ENCODE assay signal across 1 cellular context in the genomic region with DNA sequence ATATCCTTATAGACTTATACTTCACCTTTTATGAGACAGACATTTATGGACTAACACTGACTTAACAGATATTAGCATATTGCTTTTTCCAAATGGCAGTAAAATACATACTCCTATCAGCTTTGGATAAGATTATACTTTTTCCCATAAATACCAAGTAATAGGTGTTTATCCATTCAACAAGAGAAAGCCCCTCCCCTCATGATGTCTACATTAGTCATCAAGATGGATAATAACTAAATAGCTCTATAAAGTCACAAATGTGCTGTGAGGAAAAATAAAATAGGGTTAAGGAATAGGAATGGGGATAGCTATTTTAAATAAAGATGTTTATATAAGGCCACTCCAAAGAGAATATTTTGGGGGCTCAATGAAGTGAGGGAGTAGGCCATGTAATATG.
TF ChIP-seq lines count a peak whose summit lies in the region.

No MANE protein-coding gene starts in this region.

TF ChIP-seq in WTC11, 78 proteins besides CTCF, POLR2A, EP300 and RAD21 (continued from another document):
- no peak for TF ChIP-seq ZNF532 (CRISPR knock-in tag; IDR thresholded peaks at IDR 0.05; ENCODE audit: borderline replicate concordance)
- no peak for TF ChIP-seq ARID4B (CRISPR knock-in tag; IDR thresholded peaks at IDR 0.05; ENCODE audit: borderline replicate concordance)
- TF ChIP-seq STAT6 (CRISPR knock-in tag; conservative IDR thresholded peaks at IDR 0.05; ENCODE audit: low read depth), result no peak
TF ChIP-seq in WTC11: peak in this region for 0.
